ENCODE assay signal across 10 cellular contexts in the genomic region with DNA sequence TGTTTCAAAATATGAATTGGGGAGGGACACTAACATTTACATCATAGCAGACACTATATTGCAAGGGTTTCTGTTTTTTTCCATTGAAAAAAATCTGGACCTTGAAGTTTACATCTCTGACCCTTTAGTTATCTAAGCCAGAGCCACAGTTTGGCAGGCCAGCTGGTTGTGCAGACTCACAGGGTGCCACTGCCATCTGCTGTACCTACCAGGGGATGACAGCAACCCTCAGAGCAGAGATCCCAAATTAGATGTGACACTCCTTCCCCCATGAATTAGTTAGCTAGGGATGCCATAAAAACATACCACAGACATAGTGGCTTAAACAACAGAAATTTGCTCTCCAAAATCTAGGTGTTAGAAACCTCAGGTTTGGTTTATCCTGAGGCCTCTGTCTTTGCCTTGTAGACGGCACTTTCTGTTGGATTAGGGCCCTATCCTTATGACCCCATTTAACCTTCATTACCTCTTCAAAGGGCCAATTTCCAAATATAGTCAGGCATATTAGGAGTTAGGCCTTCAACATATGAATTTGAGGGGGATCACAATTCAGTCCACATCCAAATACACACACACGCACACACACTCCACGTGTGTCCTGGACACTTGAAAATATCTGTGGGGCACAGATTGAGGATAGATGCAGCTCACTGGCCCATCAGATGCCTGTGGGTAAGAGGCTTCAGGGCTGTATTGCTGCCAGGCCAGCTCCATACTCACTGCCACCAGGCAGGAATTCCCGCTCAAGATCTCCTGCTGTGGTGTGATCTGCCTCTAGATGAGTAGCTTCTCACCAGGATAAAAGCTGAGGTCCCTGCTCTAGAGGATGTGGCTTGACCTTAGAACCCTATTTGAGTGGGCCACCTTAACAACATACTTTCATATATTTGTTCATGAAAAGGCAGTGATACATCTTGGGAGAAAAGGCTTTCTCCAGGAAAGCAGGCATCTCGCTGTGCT.
DNase-seq lines count a peak whose midpoint lies in the region; FAIRE-seq and TF ChIP-seq lines count a peak whose summit lies in the region.
"Had no signal": no experiment of that assay in that cellular context is flagged by ENCODE, and none has a peak within 500 bp of the region (broad histone marks: within the 10 kb centered on the region; RNA-seq: fewer than 3 reads in every experiment).

No MANE protein-coding gene starts in this region.

- H2BK120ac ChIP-seq in H1 (replicated peaks; ENCODE audit: low read depth, low read length): no peak overlapping the region

- H3K4me3 ChIP-seq in H1 (ENCODE audit: extremely low read depth in 1 of 4, insufficient read depth in 2 of 4, low read depth in 3 of 4, low read length in 4 of 4): no peak overlapping the region
- no peak overlapping the region for H3K4me3 ChIP-seq in neural cell (ENCODE audit: low read length)
- no peak overlapping the region for H3K4me3 ChIP-seq in suprapubic skin
- H3K4me3 ChIP-seq: BLaER1 had no signal

- H3K9ac ChIP-seq in H1 (replicated peaks in 1 of 4; ENCODE audit: extremely low read depth in 1 of 4, low read depth in 3 of 4, low read length in 3 of 4) (no peak overlapping the region), neural cell (ENCODE audit: low read length) (no peak overlapping the region)
- H3K9ac ChIP-seq: BLaER1, parathyroid adenoma had no signal

- H2BK20ac ChIP-seq in H1 (ENCODE audit: low read length): no peak overlapping the region

- no peaks in the 10 kb centered on the region for H3K79me1 ChIP-seq in H1 (ENCODE audit: low read depth, low read length)

- H3K27ac ChIP-seq in H1 (ENCODE audit: low read depth, low read length): no peak overlapping the region
- no peak overlapping the region for H3K27ac ChIP-seq in neural cell (ENCODE audit: low read length)
- no peak overlapping the region for H3K27ac ChIP-seq in suprapubic skin
- H3K27ac ChIP-seq: BLaER1, parathyroid adenoma had no signal

- peak; percentile 96 to 97 for TF ChIP-seq RAD21 in H1 (IDR thresholded peaks at IDR 0.05 in 1 of 2, conservative IDR thresholded peaks at IDR 0.05 in 1 of 2; ENCODE audit: low read depth in 2 of 2, low read length in 2 of 2)
- TF ChIP-seq RAD21 in neural cell (conservative IDR thresholded peaks at IDR 0.05): peak; percentile 94

- H3K9me2 ChIP-seq in neural cell (ENCODE audit: insufficient read depth, low read length): no peaks in the 10 kb centered on the region

- H3K56ac ChIP-seq in H1 (replicated peaks; ENCODE audit: insufficient read length, low read depth, low read length): no peak overlapping the region

- H3K14ac ChIP-seq in H1 (ENCODE audit: insufficient read length): no peak overlapping the region

- no peak overlapping the region for H4K8ac ChIP-seq in H1 (ENCODE audit: extremely low read depth, insufficient read depth, low read length)

- CTCF ChIA-PET in H1 (lab: Charles Lee; ENCODE audit: partially characterized antibody): interaction anchor here (0.6 to 2.3 kb wide), 20 partner anchors 8 to 1397 kb away, joined by 3 to 18 read pairs (median 3); partner anchors contain the start of gene NKAIN2

- H2AK5ac ChIP-seq in H1 (ENCODE audit: low read depth, low read length): no peak overlapping the region

- no peak overlapping the region for H2BK15ac ChIP-seq in H1 (ENCODE audit: low read length)

- no peak overlapping the region for H4K5ac ChIP-seq in H1 (ENCODE audit: insufficient read length, low read depth, low read length)

- TF ChIP-seq POLR2A in H1 (IDR thresholded peaks at IDR 0.05; ENCODE audit: control extremely low read depth in 1 of 2, low read depth in 2 of 2, low read length in 2 of 2) (no peak), suprapubic skin (IDR thresholded peaks at IDR 0.05) (no peak)

- H3K4ac ChIP-seq in H1 (replicated peaks; ENCODE audit: insufficient read length, low read depth, low read length): no peak overlapping the region

- H3K4me1 ChIP-seq in H1 (replicated peaks in 1 of 4; ENCODE audit: control insufficient read depth in 3 of 4, insufficient read depth in 4 of 4, low read length in 3 of 4) (peaks cover 0 to 5% (median 0%) of the 10 kb centered on the region in 4 experiments; a peak in 1 of 7 replicates), suprapubic skin (no peaks in the 10 kb centered on the region)
- H3K4me1 ChIP-seq: BLaER1, parathyroid adenoma had no signal

- H3K27me3 ChIP-seq in H1 (replicated peaks in 1 of 4; ENCODE audit: control insufficient read depth in 3 of 4, extremely low read depth in 1 of 4, insufficient read depth in 3 of 4, low read length in 3 of 4) (no peaks in the 10 kb centered on the region), neural cell (ENCODE audit: insufficient read depth, low read depth, low read length) (no peaks in the 10 kb centered on the region), suprapubic skin (no peaks in the 10 kb centered on the region)
- H3K27me3 ChIP-seq: BLaER1 had no signal

- no peak overlapping the region for H3K18ac ChIP-seq in H1 (ENCODE audit: extremely low read depth, low read length)

- DNase-seq in NOMO-1 (lab: John Stamatoyannopoulos, UW; ENCODE audit: unreplicated experiment in 2 of 2) (peak; percentile 8 to 35), NOMO-1 treated with dmso at 0.1 percent for 144 hours (lab: John Stamatoyannopoulos, UW; ENCODE audit: unreplicated experiment) (no peak), NCI-H748 (lab: John Stamatoyannopoulos, UW; ENCODE audit: unreplicated experiment) (peak; percentile 76), H1 (ENCODE audit: low read depth in 1 of 2, low spot score in 2 of 2) (peak; percentile 10 to 49), foreskin melanocyte (no peak), suprapubic skin (ENCODE audit: low spot score in 2 of 2) (no peak), germinal center (ENCODE audit: low spot score) (no peak)

- no peak overlapping the region for H2BK12ac ChIP-seq in H1 (ENCODE audit: low read depth, low read length)

- H3K36me3 ChIP-seq in H1 (ENCODE audit: control insufficient read depth in 2 of 4, insufficient read depth in 4 of 4, low read length in 3 of 4) (no peaks in the 10 kb centered on the region), neural cell (ENCODE audit: insufficient read depth, low read length) (no peaks in the 10 kb centered on the region), suprapubic skin (no peaks in the 10 kb centered on the region)
- H3K36me3 ChIP-seq: BLaER1 had no signal

- H3K79me2 ChIP-seq in H1 (ENCODE audit: control insufficient read depth in 1 of 2, insufficient read depth in 2 of 2, low read length in 2 of 2) (no peaks in the 10 kb centered on the region), neural cell (replicated peaks; ENCODE audit: insufficient read depth, low read length) (no peaks in the 10 kb centered on the region)
- H3K79me2 ChIP-seq: parathyroid adenoma had no signal

- H3K9me3 ChIP-seq in H1 (ENCODE audit: insufficient read depth in 2 of 2, low read depth in 1 of 2, low read length in 1 of 2): no peaks in the 10 kb centered on the region
- H3K9me3 ChIP-seq in neural cell (ENCODE audit: low read length): no peaks in the 10 kb centered on the region
- H3K9me3 ChIP-seq in suprapubic skin: no peaks in the 10 kb centered on the region
- H3K9me3 ChIP-seq: BLaER1 had no signal

- 83% methylated on average over 5 of the region's 5 CpGs; no CpG with 5 or more reads in 1 of the 2 experiments for WGBS in H1 (ENCODE audit: extremely low coverage in 1 of 2, insufficient coverage in 1 of 2, insufficient read length in 1 of 2, insufficient replicate concordance in 2 of 2, low coverage in 1 of 2, low lambda C conversion rate in 2 of 2, missing lambda C conversion rate in 1 of 2), 2 experiments
- WGBS in suprapubic skin: 86% methylated on average over 5 of the region's 5 CpGs

- POLR2A ChIA-PET in H1 (lab: Charles Lee; ENCODE audit: partially characterized antibody): no interaction called here

- H3K23ac ChIP-seq in H1 (ENCODE audit: insufficient read length): no peak overlapping the region

- no peak for TF ChIP-seq EP300 in H1 (IDR thresholded peaks at IDR 0.05; ENCODE audit: borderline replicate concordance in 1 of 2, low read depth in 2 of 2, low read length in 2 of 2)
- TF ChIP-seq EP300 in neural cell (conservative IDR thresholded peaks at IDR 0.05; ENCODE audit: poor library complexity, severe bottlenecking): no peak
- TF ChIP-seq EP300 in suprapubic skin (IDR thresholded peaks at IDR 0.05): no peak

- TF ChIP-seq CTCF in H1 (IDR thresholded peaks at IDR 0.05; ENCODE audit: control extremely low read depth in 1 of 3, insufficient read depth in 1 of 3, low read depth in 1 of 3, low read length in 3 of 3) (peak; percentile 68 to 79 (median 78)), neural cell (IDR thresholded peaks at IDR 0.05; ENCODE audit: poor library complexity, severe bottlenecking) (peak; percentile 86), suprapubic skin (IDR thresholded peaks at IDR 0.05) (peak in 1 of 2 donors; percentile 25)

- FAIRE-seq in H1 (lab: Jason Lieb, UNC): peak; percentile 45

- H2BK5ac ChIP-seq in H1 (ENCODE audit: low read depth, low read length): no peak overlapping the region

- H2AFZ ChIP-seq in H1 (ENCODE audit: low read length): no peak overlapping the region
- no peak overlapping the region for H2AFZ ChIP-seq in neural cell (ENCODE audit: low read depth, low read length)
- H2AFZ ChIP-seq: parathyroid adenoma had no signal

- H4K91ac ChIP-seq in H1 (replicated peaks; ENCODE audit: insufficient read length, low read length): no peak overlapping the region

- H4K20me1 ChIP-seq in H1 (replicated peaks in 1 of 2; ENCODE audit: control insufficient read depth in 1 of 2, insufficient read depth in 2 of 2, low read length in 2 of 2): no peaks in the 10 kb centered on the region
- H4K20me1 ChIP-seq in neural cell (ENCODE audit: insufficient read depth): no peaks in the 10 kb centered on the region
- H4K20me1 ChIP-seq: BLaER1 had no signal

- H3F3A ChIP-seq in neural cell (ENCODE audit: insufficient read depth, low read length, poor library complexity, severe bottlenecking): no peaks in the 10 kb centered on the region

- H3K4me2 ChIP-seq in H1 (ENCODE audit: insufficient read depth in 1 of 2, low read depth in 2 of 2, low read length in 2 of 2) (no peak overlapping the region), neural cell (ENCODE audit: low read length) (no peak overlapping the region)
- H3K4me2 ChIP-seq: BLaER1 had no signal

- no peaks in the 10 kb centered on the region for H3K23me2 ChIP-seq in H1 (ENCODE audit: low read depth, low read length)

TF ChIP-seq in H1, 55 proteins besides CTCF, POLR2A, EP300 and RAD21 (continues in another document):
- TF ChIP-seq E2F6 (IDR thresholded peaks at IDR 0.05): peak; percentile 54; the same call in 1 of the 2 replicates

TF ChIP-seq in neural cell, 6 proteins besides CTCF, POLR2A, EP300 and RAD21 (continues in another document):
- TF ChIP-seq POLR2AphosphoS5 (IDR thresholded peaks at IDR 0.05) (no peak), TAF1 (IDR thresholded peaks at IDR 0.05; ENCODE audit: low read depth) (no peak), MXI1 (conservative IDR thresholded peaks at IDR 0.05; ENCODE audit: poor library complexity, severe bottlenecking) (no peak)

Comparison
In these comparisons a context has a peak if more than half of its experiments do, and no peak if none do; other contexts are left out.
1. DNase-seq: peak in NOMO-1 (2 of 2), NCI-H748 (single experiment) and H1 (2 of 2); none in NOMO-1 treated with dmso at 0.1 percent for 144 hours (single experiment), foreskin melanocyte (single experiment), suprapubic skin (0 of 2) and germinal center (single experiment).